Comparison of ENCODE assay signal across 28 cellular contexts in the genomic region with DNA sequence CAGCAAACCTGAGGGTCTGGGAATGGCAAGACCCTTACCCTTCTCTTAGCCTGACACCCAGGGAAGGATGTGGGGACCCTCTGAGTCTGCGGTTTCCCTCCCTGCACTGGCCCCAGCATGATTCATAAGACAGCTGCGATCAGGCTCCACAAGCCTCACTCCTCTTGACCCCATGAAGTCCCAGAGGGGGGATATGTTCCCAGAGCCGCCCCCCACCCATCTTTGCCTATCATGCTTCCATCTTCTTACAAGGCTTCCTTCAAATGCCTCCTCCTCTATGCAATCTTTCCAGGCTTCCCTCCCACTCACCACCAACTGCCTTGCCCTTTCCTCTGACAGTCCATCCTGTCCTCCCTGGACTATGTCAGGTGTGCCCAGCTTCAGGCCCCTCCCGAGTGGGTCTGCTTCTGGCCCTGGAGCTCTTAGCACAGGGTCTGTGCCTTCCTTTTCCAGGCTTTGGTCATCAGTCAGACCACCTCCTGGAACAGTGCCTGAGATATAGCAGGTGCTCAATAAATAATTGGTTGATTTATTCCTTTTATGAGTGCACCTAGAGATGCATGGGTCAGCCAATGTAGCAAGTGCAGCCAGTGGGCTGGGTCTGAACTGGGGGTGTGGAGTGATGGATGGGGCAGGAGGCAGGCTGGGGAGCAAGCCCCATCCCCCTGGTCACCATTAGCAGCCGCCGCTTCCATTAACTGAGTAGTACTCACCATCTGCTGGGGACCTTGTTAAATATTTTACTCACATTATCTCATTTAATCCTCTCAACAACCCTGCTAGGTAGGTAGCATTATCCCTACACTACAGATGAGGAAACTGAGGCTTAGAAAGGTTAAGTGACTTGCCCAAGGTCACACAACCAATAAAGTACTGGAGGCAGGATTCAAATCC. TPM values are rescaled to one million over a fixed set of nuclear protein-coding genes. Genes with fewer than 3 reads are reported as not detected.
DNase-seq lines count a peak whose midpoint lies in the region; ATAC-seq and TF ChIP-seq lines count a peak whose summit lies in the region.
"Had no signal": no experiment of that assay in that cellular context is flagged by ENCODE, and none has a peak within 500 bp of the region (broad histone marks: within the 10 kb centered on the region; RNA-seq: fewer than 3 reads in every experiment).

No MANE protein-coding gene starts in this region.

- H3K27ac ChIP-seq in RWPE1, result peak overlapping the region; percentile 90
- H3K27ac ChIP-seq: GM23248, heart right ventricle, psoas muscle had no signal

- H3K36me3 Mint-ChIP-seq in nephron progenitor cell (ENCODE audit: low read depth), result no peaks in the 10 kb centered on the region
- H3K36me3 Mint-ChIP-seq: IgD-negative memory B cell; mesothelial cell of epicardium; naive B cell; stimulated activated naive B cell treated with anti-CD40 and anti-IgM and Interleukin-4, amounts not matched to agents 10 μg/mL and 1 μg/mL and 100 μg/mL, for 72 hours; type B pancreatic cell had no signal

- H3K27ac Mint-ChIP-seq in nephron progenitor cell, result peak overlapping the region; percentile 57
- H3K27ac Mint-ChIP-seq: activated CD4-positive, alpha-beta T cell treated with anti-CD3 and anti-CD28 coated beads, Interleukin-2, amount 10 ng/mL, durations not matched to agents 7 days and 5 days; activated naive CD8-positive, alpha-beta T cell treated with anti-CD3 and anti-CD28 coated beads, Interleukin-2, amount 50 U/mL, for 24 hours; activated T-cell treated with anti-CD3 and anti-CD28 coated beads, Interleukin-2, amount 50 U/mL, for 24 hours; mesothelial cell of epicardium; stimulated activated naive B cell treated with anti-CD40 and anti-IgM and Interleukin-4, amounts not matched to agents 10 μg/mL and 1 μg/mL and 100 μg/mL, for 72 hours; T-helper 2 cell treated with Interferon-gamma antibody and Interleukin-4, amounts not matched to agents 5 μg/mL and 100 μg/mL, for 36 hours; type B pancreatic cell had no signal

- no peaks in the 10 kb centered on the region for H3K9me3 ChIP-seq in BE2C
- H3K9me3 ChIP-seq: Caco-2, heart right ventricle, psoas muscle had no signal

- POLR2A ChIA-PET in RWPE1 (lab: Yijun Ruan, JAX; ENCODE audit: low non-redundant PET), result no interaction called here

- H3K4me3 Mint-ChIP-seq in nephron progenitor cell, result no peak overlapping the region
- H3K4me3 Mint-ChIP-seq: activated CD4-positive, alpha-beta T cell treated with anti-CD3 and anti-CD28 coated beads, Interleukin-2, amount 10 ng/mL, durations not matched to agents 7 days and 5 days; activated naive CD8-positive, alpha-beta T cell treated with anti-CD3 and anti-CD28 coated beads, Interleukin-2, amount 50 U/mL, for 24 hours; activated T-cell treated with anti-CD3 and anti-CD28 coated beads, Interleukin-2, amount 50 U/mL, for 24 hours; IgD-negative memory B cell; mesothelial cell of epicardium; naive B cell; stimulated activated naive B cell treated with anti-CD40 and anti-IgM and Interleukin-4, amounts not matched to agents 10 μg/mL and 1 μg/mL and 100 μg/mL, for 72 hours; T-helper 2 cell treated with Interferon-gamma antibody and Interleukin-4, amounts not matched to agents 5 μg/mL and 100 μg/mL, for 36 hours; type B pancreatic cell had no signal

- no peaks in the 10 kb centered on the region for H3K36me3 ChIP-seq in BE2C
- H3K36me3 ChIP-seq: heart right ventricle had no signal

- H3K4me1 ChIP-seq in BE2C, result no peaks in the 10 kb centered on the region
- H3K4me1 ChIP-seq: psoas muscle had no signal

- DNase-seq in BE2C, result peak; percentile 1
- DNase-seq in ELF-1 (ENCODE audit: low read depth, low spot score), result peak; percentile 2
- no peak for DNase-seq in RWPE1 (ENCODE audit: low spot score)
- no peak for DNase-seq in nephron progenitor cell
- no peak for DNase-seq in retina
- DNase-seq in iPS-NIHi11 (ENCODE audit: low spot score), result no peak
- DNase-seq: activated CD4-positive, alpha-beta T cell treated with anti-CD3 and anti-CD28 coated beads, Interleukin-2, amount 10 ng/mL, durations not matched to agents 7 days and 5 days; activated naive CD8-positive, alpha-beta T cell treated with anti-CD3 and anti-CD28 coated beads, Interleukin-2, amount 50 U/mL, for 24 hours; central memory CD4-positive, alpha-beta T cell; dermis blood vessel endothelial cell; foreskin melanocyte; GM23248; heart right ventricle; kidney glomerular epithelial cell; naive B cell; NCI-H1930; NCI-H524 treated with DMSO at 0.1 percent for 48 hours; psoas muscle; SHP77; stimulated activated naive B cell treated with anti-CD40 and anti-IgM and Interleukin-4, amounts not matched to agents 10 μg/mL and 1 μg/mL and 100 μg/mL, for 72 hours; substantia nigra had no signal

- H3K4me3 ChIP-seq in BE2C (ENCODE audit: low read depth, low read length), result no peak overlapping the region
- H3K4me3 ChIP-seq: GM23248, heart right ventricle, psoas muscle had no signal

- CTCF ChIA-PET in RWPE1 (lab: Yijun Ruan, JAX), result interaction anchor here (1.5 kb wide), 1 partner anchor 34 kb away, joined by 4 read pairs; no protein-coding TSS in a partner anchor

- TF ChIP-seq CTCF in BE2C (IDR thresholded peaks at IDR 0.05; ENCODE audit: low read depth, low read length) (no peak), RWPE1 (conservative IDR thresholded peaks at IDR 0.05; ENCODE audit: low read depth) (no peak), nephron progenitor cell (IDR thresholded peaks at IDR 0.05) (no peak)

- ATAC-seq in GM18873 (IDR thresholded peaks at IDR 0.05; ENCODE audit: low FRiP score, unreplicated experiment), result no peak
- ATAC-seq: heart right ventricle; psoas muscle; stimulated activated naive B cell treated with anti-CD40 and anti-IgM and Interleukin-4, amounts not matched to agents 10 μg/mL and 1 μg/mL and 100 μg/mL, for 72 hours had no signal

- H3K27me3 ChIP-seq in BE2C, result peaks cover 28% of the 10 kb centered on the region

- peaks cover 81% of the 10 kb centered on the region for H3K27me3 Mint-ChIP-seq in nephron progenitor cell (ENCODE audit: low read depth, poor library complexity)

- H3K9me3 Mint-ChIP-seq in nephron progenitor cell, result no peaks in the 10 kb centered on the region
- H3K9me3 Mint-ChIP-seq: activated CD4-positive, alpha-beta T cell treated with anti-CD3 and anti-CD28 coated beads, Interleukin-2, amount 10 ng/mL, durations not matched to agents 7 days and 5 days; activated naive CD8-positive, alpha-beta T cell treated with anti-CD3 and anti-CD28 coated beads, Interleukin-2, amount 50 U/mL, for 24 hours; activated T-cell treated with anti-CD3 and anti-CD28 coated beads, Interleukin-2, amount 50 U/mL, for 24 hours; IgD-negative memory B cell; mesothelial cell of epicardium; naive B cell; stimulated activated naive B cell treated with anti-CD40 and anti-IgM and Interleukin-4, amounts not matched to agents 10 μg/mL and 1 μg/mL and 100 μg/mL, for 72 hours; T-helper 2 cell treated with Interferon-gamma antibody and Interleukin-4, amounts not matched to agents 5 μg/mL and 100 μg/mL, for 36 hours; type B pancreatic cell had no signal

- peaks cover 50% of the 10 kb centered on the region for H3K4me1 Mint-ChIP-seq in nephron progenitor cell
- H3K4me1 Mint-ChIP-seq: activated naive CD8-positive, alpha-beta T cell treated with anti-CD3 and anti-CD28 coated beads, Interleukin-2, amount 50 U/mL, for 24 hours had no signal

RNA-seq across cellular contexts. Expression of gene DLX3, which starts 8.4 kb away (rescaled TPM):
- not detected for polyA plus RNA-seq in BE2C (2012; ENCODE audit: insufficient read depth, insufficient read length, low read depth)
- polyA plus RNA-seq: IgD-negative memory B cell had no signal

RNA-seq across cellular contexts. Expression of gene DLX4, which starts 17.7 kb away (rescaled TPM):
- 0.42 TPM for polyA plus RNA-seq in BE2C (2012; ENCODE audit: insufficient read depth, insufficient read length, low read depth)
- polyA plus RNA-seq: IgD-negative memory B cell, psoas muscle had no signal

Comparison
In these comparisons a context has a peak if more than half of its experiments do, and no peak if none do; other contexts are left out.
1. DNase-seq: peak in BE2C (single experiment) and ELF-1 (single experiment); none in RWPE1 (single experiment), nephron progenitor cell (single experiment), retina (single experiment) and iPS-NIHi11 (single experiment).